ENCODE assay signal across 21 cellular contexts in genomic region chr7:134731616-134732015, GRCh38. TPM values are rescaled to one million over a fixed set of nuclear protein-coding genes. Genes with fewer than 3 reads are reported as not detected.
DNase-seq lines count a peak whose midpoint lies in the region; ATAC-seq and TF ChIP-seq lines count a peak whose summit lies in the region.
"Had no signal": no experiment of that assay in that cellular context is flagged by ENCODE, and none has a peak within 500 bp of the region (broad histone marks: within the 10 kb centered on the region; RNA-seq: fewer than 3 reads in every experiment).

No MANE protein-coding gene starts in this region.

- H2AK9ac ChIP-seq in IMR-90 (replicated peaks; ENCODE audit: low read depth, low read length, poor library complexity), result no peak overlapping the region

- no peak overlapping the region for H3K9ac ChIP-seq in IMR-90 (ENCODE audit: low read depth, low read length)

- no peak overlapping the region for H4K5ac ChIP-seq in IMR-90 (ENCODE audit: low read depth, low read length)

- H2AK5ac ChIP-seq in IMR-90 (ENCODE audit: low read depth, low read length), result no peak overlapping the region

- dilution Hi-C loops in IMR-90 (cut with HindIII; ENCODE audit: low sequenced_read_pairs, unreplicated experiment), result no loop called here

- peak overlapping the region; percentile 95 for H3K27ac Mint-ChIP-seq in chondrocyte (ENCODE audit: unreplicated experiment)
- peak overlapping the region; percentile 3 for H3K27ac Mint-ChIP-seq in stimulated activated effector memory CD8-positive, alpha-beta T cell treated with anti-CD3 and anti-CD28 coated beads, Interleukin-12 subunit alpha, Interleukin-12 subunit beta, amount 100 ng/mL, for 72 hours
- H3K27ac Mint-ChIP-seq: activated naive CD4-positive, alpha-beta T cell treated with anti-CD3 and anti-CD28 coated beads, Interleukin-2, amount 10 ng/mL, durations not matched to agents 7 days and 5 days; WTC11 had no signal

- peaks cover 59% of the 10 kb centered on the region for H3K4me1 Mint-ChIP-seq in chondrocyte (ENCODE audit: low read depth)
- peaks cover 26% of the 10 kb centered on the region for H3K4me1 Mint-ChIP-seq in stimulated activated effector memory CD8-positive, alpha-beta T cell treated with anti-CD3 and anti-CD28 coated beads, Interleukin-12 subunit alpha, Interleukin-12 subunit beta, amount 100 ng/mL, for 72 hours
- H3K4me1 Mint-ChIP-seq: activated naive CD4-positive, alpha-beta T cell treated with anti-CD3 and anti-CD28 coated beads, Interleukin-2, amount 10 ng/mL, durations not matched to agents 7 days and 5 days; CD4-positive, CD25-positive, alpha-beta regulatory T cell; WTC11 had no signal

- CTCF ChIA-PET in IMR-90 (lab: Yijun Ruan, JAX), result interaction anchor here (0.8 to 1.6 kb wide), 4 partner anchors 16 to 42 kb away, joined by 3 to 5 read pairs (median 4); no protein-coding TSS in a partner anchor

- H3K23ac ChIP-seq in IMR-90 (ENCODE audit: low read depth, low read length), result peak overlapping the region; percentile 92; the same call in 1 of the 2 replicates

- peak; percentile 49 for DNase-seq in EH (ENCODE audit: low read depth)
- DNase-seq in IMR-90, result no peak
- no peak for DNase-seq in chondrocyte (ENCODE audit: low spot score)
- no peak for DNase-seq in stimulated activated effector memory CD8-positive, alpha-beta T cell treated with anti-CD3 and anti-CD28 coated beads, Interleukin-12 subunit alpha, Interleukin-12 subunit beta, amount 100 ng/mL, for 72 hours (ENCODE audit: low spot score in 2 of 2)
- DNase-seq in NOMO-1 treated with DMSO at 0.1 percent for 48 hours (lab: John Stamatoyannopoulos, UW; ENCODE audit: unreplicated experiment), result no peak
- DNase-seq in posterior vena cava (ENCODE audit: low spot score), result no peak
- DNase-seq: activated naive CD4-positive, alpha-beta T cell treated with anti-CD3 and anti-CD28 coated beads, Interleukin-2, amount 10 ng/mL, durations not matched to agents 7 days and 5 days; activated T-cell treated with anti-CD3 and anti-CD28 coated beads, Interleukin-2, amount 50 U/mL, for 1 hour; aorta; CD4-positive, CD25-positive, alpha-beta regulatory T cell; dermis blood vessel endothelial cell; NCI-H1092 treated with DMSO at 0.1 percent for 48 hours; NCI-H2029; NCI-H345; NCI-H774; OCI-M1; T1000 had no signal

- no peaks in the 10 kb centered on the region for H3K27me3 Mint-ChIP-seq in chondrocyte (ENCODE audit: low read depth)
- H3K27me3 Mint-ChIP-seq: activated naive CD4-positive, alpha-beta T cell treated with anti-CD3 and anti-CD28 coated beads, Interleukin-2, amount 10 ng/mL, durations not matched to agents 7 days and 5 days had no signal

- H3K36me3 Mint-ChIP-seq in chondrocyte (ENCODE audit: low read depth), result no peaks in the 10 kb centered on the region
- H3K36me3 Mint-ChIP-seq in stimulated activated effector memory CD8-positive, alpha-beta T cell treated with anti-CD3 and anti-CD28 coated beads, Interleukin-12 subunit alpha, Interleukin-12 subunit beta, amount 100 ng/mL, for 72 hours, result peaks cover 8% of the 10 kb centered on the region
- H3K36me3 Mint-ChIP-seq: activated naive CD4-positive, alpha-beta T cell treated with anti-CD3 and anti-CD28 coated beads, Interleukin-2, amount 10 ng/mL, durations not matched to agents 7 days and 5 days; CD4-positive, CD25-positive, alpha-beta regulatory T cell; WTC11 had no signal

- peaks cover 21% of the 10 kb centered on the region for H3K4me1 ChIP-seq in IMR-90 (ENCODE audit: control insufficient read depth, insufficient read depth, low read length)

- no peak overlapping the region; the same call in 1 of the 2 replicates for H3K18ac ChIP-seq in IMR-90 (ENCODE audit: low read depth, low read length)

- no peaks in the 10 kb centered on the region for H4K20me1 ChIP-seq in IMR-90 (ENCODE audit: insufficient read depth, low read length)

- peak overlapping the region; percentile 98 for H2BK120ac ChIP-seq in IMR-90 (ENCODE audit: low read depth, low read length)

- H3K4ac ChIP-seq in IMR-90 (ENCODE audit: low read depth, low read length), result no peak overlapping the region

- H2AFZ ChIP-seq in IMR-90 (replicated peaks; ENCODE audit: low read length, poor library complexity), result no peak overlapping the region

- H3K4me2 ChIP-seq in IMR-90 (ENCODE audit: low read depth, low read length), result no peak overlapping the region

- no peak overlapping the region for H3K27ac ChIP-seq in IMR-90 (ENCODE audit: insufficient read depth, low read length)

- no peaks in the 10 kb centered on the region for H3K9me3 Mint-ChIP-seq in chondrocyte (ENCODE audit: low read depth)
- no peaks in the 10 kb centered on the region for H3K9me3 Mint-ChIP-seq in stimulated activated effector memory CD8-positive, alpha-beta T cell treated with anti-CD3 and anti-CD28 coated beads, Interleukin-12 subunit alpha, Interleukin-12 subunit beta, amount 100 ng/mL, for 72 hours
- H3K9me3 Mint-ChIP-seq: activated naive CD4-positive, alpha-beta T cell treated with anti-CD3 and anti-CD28 coated beads, Interleukin-2, amount 10 ng/mL, durations not matched to agents 7 days and 5 days; WTC11 had no signal

- H3K56ac ChIP-seq in IMR-90 (ENCODE audit: extremely low read depth, insufficient read depth, low read length), result no peak overlapping the region

- H3K27me3 ChIP-seq in IMR-90 (ENCODE audit: control insufficient read depth, insufficient read depth, low read length), result no peaks in the 10 kb centered on the region

- TF ChIP-seq RAD21 in IMR-90 (IDR thresholded peaks at IDR 0.05; ENCODE audit: low read length), result no peak

- H3K79me1 ChIP-seq in IMR-90 (ENCODE audit: low read depth in 1 of 2, low read length in 2 of 2), result peaks cover 0 to 38% of the 10 kb centered on the region in 2 experiments; a peak in 2 of 4 replicates

- intact Hi-C loops in IMR-90 (cut with micrococcal nuclease) (no loop called here), posterior vena cava (cut with DNase I) (loop anchor here in 1 of 2 donors (5.0 kb wide), 2 partner anchors 34 to 46 kb away; partner anchors contain the start of gene CALD1)

- H3K4me3 ChIP-seq in IMR-90 (ENCODE audit: insufficient read depth, low read depth, low read length), result no peak overlapping the region

- ATAC-seq in IMR-90 (ENCODE audit: low read depth), result no peak
- peak; percentile 60 for ATAC-seq in stimulated activated effector memory CD8-positive, alpha-beta T cell treated with anti-CD3 and anti-CD28 coated beads, Interleukin-12 subunit alpha, Interleukin-12 subunit beta, amount 100 ng/mL, for 72 hours
- no peak for ATAC-seq in HG03378 (IDR thresholded peaks at IDR 0.05; ENCODE audit: unreplicated experiment)
- ATAC-seq: HCT116, sciatic nerve, WTC11 had no signal

- peak overlapping the region; percentile 88 for H2BK5ac ChIP-seq in IMR-90 (ENCODE audit: low read depth, low read length, poor library complexity, severe bottlenecking)

- TF ChIP-seq CTCF in IMR-90 (conservative IDR thresholded peaks at IDR 0.05; ENCODE audit: low read depth, low read length), result no peak
- TF ChIP-seq CTCF in chondrocyte (IDR thresholded peaks at IDR 0.05), result no peak

- WGBS in IMR-90 (ENCODE audit: extremely low coverage in 2 of 2, insufficient read length in 1 of 2), 2 experiments, result no CpG with 5 or more reads among the region's 1 CpG

- peak overlapping the region; percentile 97; the same call in 1 of the 2 replicates for H2BK20ac ChIP-seq in IMR-90 (ENCODE audit: low read depth, low read length)

- peak overlapping the region in 1 of 2 experiments; percentile 94; a peak in 2 of 4 replicates for H4K8ac ChIP-seq in IMR-90 (ENCODE audit: low read depth in 2 of 2, low read length in 2 of 2)

- no peak overlapping the region for H3K4me3 Mint-ChIP-seq in chondrocyte (ENCODE audit: unreplicated experiment)
- peak overlapping the region; percentile 35 for H3K4me3 Mint-ChIP-seq in stimulated activated effector memory CD8-positive, alpha-beta T cell treated with anti-CD3 and anti-CD28 coated beads, Interleukin-12 subunit alpha, Interleukin-12 subunit beta, amount 100 ng/mL, for 72 hours
- H3K4me3 Mint-ChIP-seq: activated naive CD4-positive, alpha-beta T cell treated with anti-CD3 and anti-CD28 coated beads, Interleukin-2, amount 10 ng/mL, durations not matched to agents 7 days and 5 days; WTC11 had no signal

- no peaks in the 10 kb centered on the region for H3K9me3 ChIP-seq in IMR-90 (ENCODE audit: control insufficient read depth, insufficient read depth, low read length)

- peaks cover 25% of the 10 kb centered on the region for H3K9me1 ChIP-seq in IMR-90 (ENCODE audit: insufficient read depth, low read length)

- H2BK15ac ChIP-seq in IMR-90 (ENCODE audit: low read depth, low read length), result no peak overlapping the region

- H3K36me3 ChIP-seq in IMR-90 (ENCODE audit: control insufficient read depth, insufficient read depth, low read length), result no peaks in the 10 kb centered on the region

- H3K14ac ChIP-seq in IMR-90 (replicated peaks; ENCODE audit: low read depth, low read length), result no peak overlapping the region

- no peak for TF ChIP-seq POLR2A in IMR-90 (IDR thresholded peaks at IDR 0.05; ENCODE audit: low read depth, low read length)

- POLR2A ChIA-PET in IMR-90 (lab: Charles Lee; ENCODE audit: unreplicated experiment), result no interaction called here

- BruUV-seq in IMR-90 (replicated peaks; lab: Mats Ljungman, UMichigan), result no TSS peak

- in situ Hi-C loops in IMR-90 (cut with MboI; ENCODE audit: low sequenced_read_pairs), result no loop called here

- no peak overlapping the region for H4K91ac ChIP-seq in IMR-90 (ENCODE audit: insufficient read depth, low read depth, low read length)

TF ChIP-seq in IMR-90, 13 proteins besides CTCF, POLR2A, EP300 and RAD21 (continues in another document):
- TF ChIP-seq NFE2L2 (IDR thresholded peaks at IDR 0.05; ENCODE audit: low read depth, low read length) (no peak), CHD1 (IDR thresholded peaks at IDR 0.05; ENCODE audit: low read depth, low read length) (no peak), RFX5 (IDR thresholded peaks at IDR 0.05; ENCODE audit: low read depth, low read length) (no peak), SMC3 (IDR thresholded peaks at IDR 0.05; ENCODE audit: low read depth, low read length) (no peak), FOS (IDR thresholded peaks at IDR 0.05; ENCODE audit: low read depth, low read length) (no peak), CEBPB (IDR thresholded peaks at IDR 0.05; ENCODE audit: low read depth, low read length) (no peak)
- TF ChIP-seq, protein P1, sequence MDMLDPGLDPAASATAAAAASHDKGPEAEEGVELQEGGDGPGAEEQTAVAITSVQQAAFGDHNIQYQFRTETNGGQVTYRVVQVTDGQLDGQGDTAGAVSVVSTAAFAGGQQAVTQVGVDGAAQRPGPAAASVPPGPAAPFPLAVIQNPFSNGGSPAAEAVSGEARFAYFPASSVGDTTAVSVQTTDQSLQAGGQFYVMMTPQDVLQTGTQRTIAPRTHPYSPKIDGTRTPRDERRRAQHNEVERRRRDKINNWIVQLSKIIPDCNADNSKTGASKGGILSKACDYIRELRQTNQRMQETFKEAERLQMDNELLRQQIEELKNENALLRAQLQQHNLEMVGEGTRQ (IDR thresholded peaks at IDR 0.05; ENCODE audit: low read depth, low read length), result no peak

RNA-seq across cellular contexts. Expression of gene CALD1, which starts 47.8 kb away (rescaled TPM):
- 487 and 532 TPM in 2 replicates for total RNA-seq in IMR-90 (2012; rRNA removed)
- polyA plus RNA-seq in IMR-90 (2012; rRNA removed), result 375 and 382 TPM in 2 replicates
- polyA plus RNA-seq in IMR-90 (2012; cell fraction: cytosol; rRNA removed), result 140 and 308 TPM in 2 replicates
- 114 and 384 TPM in 2 replicates for polyA plus RNA-seq in IMR-90 (2012; cell fraction: nucleus; rRNA removed; ENCODE audit: low replicate concordance)
- total RNA-seq in chondrocyte, result 1,623 to 1,979 TPM (median 1,941 TPM) in 3 replicates
- 1,000 to 10,000 TPM; 1,459 to 1,514 TPM for total RNA-seq in posterior vena cava
